ENCODE assay signal across 14 cellular contexts in genomic region chr17:79987890-79988162, GRCh38. TPM values are rescaled to one million over a fixed set of nuclear protein-coding genes. Genes with fewer than 3 reads are reported as not detected.
A peak's percentile ranks its signal among the peaks of the same experiment; 100 is the strongest.
DNase-seq lines count a peak whose midpoint lies in the region; ATAC-seq, FAIRE-seq and TF ChIP-seq lines count a peak whose summit lies in the region.
"Had no signal": no experiment of that assay in that cellular context is flagged by ENCODE, and none has a peak within 500 bp of the region (broad histone marks: within the 10 kb centered on the region; RNA-seq: fewer than 3 reads in every experiment).

No MANE protein-coding gene starts in this region.

- peaks cover 27% of the 10 kb centered on the region for H3K4me1 Mint-ChIP-seq in astrocyte (ENCODE audit: low read depth, unreplicated experiment)
- peaks cover 8% of the 10 kb centered on the region for H3K4me1 Mint-ChIP-seq in activated T-helper 2 cell treated with anti-CD3 and anti-CD28 coated beads, Interferon-gamma antibody, Interleukin-2, Interleukin-4, amounts not matched to agents 10 μg/mL and 5 μg/mL and 100 μg/mL, durations not matched to agents 14 hours and 24 hours and 36 hours (ENCODE audit: low read depth)

- H3K79me1 ChIP-seq in mesendoderm (ENCODE audit: low read length), result peaks cover 14% of the 10 kb centered on the region

- no peak overlapping the region for H3K4ac ChIP-seq in mesendoderm (ENCODE audit: low read depth, low read length)

- DNase-seq in GM23248, result peak; percentile 47
- DNase-seq in astrocyte (ENCODE audit: low read depth), result no peak
- DNase-seq in mesendoderm, result no peak
- DNase-seq in testis, result no peak
- no peak for DNase-seq in activated T-helper 2 cell treated with anti-CD3 and anti-CD28 coated beads, Interferon-gamma antibody, Interleukin-2, Interleukin-4, amounts not matched to agents 10 μg/mL and 5 μg/mL and 100 μg/mL, durations not matched to agents 14 hours and 24 hours and 36 hours (ENCODE audit: low spot score)
- no peak for DNase-seq in NCI-H2227 (lab: John Stamatoyannopoulos, UW; ENCODE audit: unreplicated experiment)
- DNase-seq: MV-4-11; SJCRH30; stimulated activated CD4-positive, alpha-beta T cell treated with anti-CD3 and anti-CD28 coated beads, Interleukin-1b, Interleukin-23, amount 100 ng/mL, for 48 hours had no signal

- no peaks in the 10 kb centered on the region for H3K27me3 ChIP-seq in GM23248 (replicated peaks; ENCODE audit: insufficient read depth)
- no peaks in the 10 kb centered on the region for H3K27me3 ChIP-seq in astrocyte (ENCODE audit: insufficient read depth, low read length)
- H3K27me3 ChIP-seq in mesendoderm (ENCODE audit: insufficient read depth, low read length, poor library complexity), result no peaks in the 10 kb centered on the region
- no peaks in the 10 kb centered on the region for H3K27me3 ChIP-seq in testis
- H3K27me3 ChIP-seq: esophagus muscularis mucosa, SJCRH30 had no signal

- peak overlapping the region; percentile 35 for H3K56ac ChIP-seq in mesendoderm (ENCODE audit: low read length)

- H2AFZ ChIP-seq in GM23248 (peak overlapping the region; percentile 82), astrocyte (ENCODE audit: low read depth, low read length) (no peak overlapping the region)
- H2AFZ ChIP-seq: parathyroid adenoma had no signal

- no peak overlapping the region for H2BK15ac ChIP-seq in mesendoderm (replicated peaks; ENCODE audit: low read depth)

- no peak overlapping the region for H3K18ac ChIP-seq in mesendoderm (ENCODE audit: low read length)

- H3K23ac ChIP-seq in mesendoderm (ENCODE audit: low read length), result no peak overlapping the region

- intact Hi-C loops in testis (cut with DNase I; ENCODE audit: low total_unique reads), result no loop called here
- intact Hi-C loops in activated T-helper 2 cell treated with anti-CD3 and anti-CD28 coated beads, Interferon-gamma antibody, Interleukin-2, Interleukin-4, amounts not matched to agents 10 μg/mL and 5 μg/mL and 100 μg/mL, durations not matched to agents 14 hours and 24 hours and 36 hours (cut with micrococcal nuclease), result no loop called here

- peaks cover 6% of the 10 kb centered on the region for H3K36me3 Mint-ChIP-seq in astrocyte (ENCODE audit: low read depth, unreplicated experiment)
- no peaks in the 10 kb centered on the region for H3K36me3 Mint-ChIP-seq in activated T-helper 2 cell treated with anti-CD3 and anti-CD28 coated beads, Interferon-gamma antibody, Interleukin-2, Interleukin-4, amounts not matched to agents 10 μg/mL and 5 μg/mL and 100 μg/mL, durations not matched to agents 14 hours and 24 hours and 36 hours (ENCODE audit: low read depth)

- no peak overlapping the region for H2BK120ac ChIP-seq in mesendoderm (ENCODE audit: low read depth, low read length)

- H3K4me3 Mint-ChIP-seq in astrocyte (ENCODE audit: unreplicated experiment), result no peak overlapping the region
- H3K4me3 Mint-ChIP-seq in activated T-helper 2 cell treated with anti-CD3 and anti-CD28 coated beads, Interferon-gamma antibody, Interleukin-2, Interleukin-4, amounts not matched to agents 10 μg/mL and 5 μg/mL and 100 μg/mL, durations not matched to agents 14 hours and 24 hours and 36 hours (ENCODE audit: low read depth), result no peak overlapping the region
- H3K4me3 Mint-ChIP-seq: activated naive CD8-positive, alpha-beta T cell treated with anti-CD3 and anti-CD28 coated beads, Interleukin-2, amount 50 U/mL, for 24 hours had no signal

- H4K5ac ChIP-seq in mesendoderm (ENCODE audit: low read length), result no peak overlapping the region

- H4K8ac ChIP-seq in mesendoderm (ENCODE audit: low read depth, low read length), result no peak overlapping the region

- TF ChIP-seq CTCF in astrocyte (IDR thresholded peaks at IDR 0.05; ENCODE audit: insufficient read depth, low read depth, low read length) (no peak), testis (IDR thresholded peaks at IDR 0.05) (no peak)

- H3K36me3 ChIP-seq in GM23248 (ENCODE audit: low read depth) (no peaks in the 10 kb centered on the region), astrocyte (ENCODE audit: insufficient read depth, low read length) (no peaks in the 10 kb centered on the region), mesendoderm (ENCODE audit: control insufficient read depth, insufficient read depth, low read length) (no peaks in the 10 kb centered on the region), testis (ENCODE audit: low read depth, missing control alignments) (no peaks in the 10 kb centered on the region)
- H3K36me3 ChIP-seq: SJCRH30 had no signal

- H3K9ac ChIP-seq in GM23248, result peak overlapping the region; percentile 80
- peak overlapping the region; percentile 32 for H3K9ac ChIP-seq in astrocyte (ENCODE audit: low read length)
- H3K9ac ChIP-seq in mesendoderm (ENCODE audit: low read length), result no peak overlapping the region
- H3K9ac ChIP-seq: parathyroid adenoma had no signal

- peak overlapping the region; percentile 66 for H3K4me3 ChIP-seq in GM23248
- peak overlapping the region; percentile 17 for H3K4me3 ChIP-seq in astrocyte (ENCODE audit: insufficient read depth, low read depth, low read length)
- no peak overlapping the region for H3K4me3 ChIP-seq in mesendoderm (ENCODE audit: low read length)
- H3K4me3 ChIP-seq in testis, result no peak overlapping the region
- H3K4me3 ChIP-seq: esophagus muscularis mucosa, SJCRH30 had no signal

- peaks cover 6% of the 10 kb centered on the region; the same call in 1 of the 2 replicates for H3K79me2 ChIP-seq in GM23248 (ENCODE audit: insufficient read depth)
- H3K79me2 ChIP-seq in astrocyte (ENCODE audit: insufficient read depth, low read length), result peaks cover 10% of the 10 kb centered on the region
- peaks cover 2% of the 10 kb centered on the region for H3K79me2 ChIP-seq in mesendoderm (ENCODE audit: control insufficient read depth, insufficient read depth, low read length)

- H3K4me2 ChIP-seq in GM23248 (ENCODE audit: unreplicated experiment), result peak overlapping the region; percentile 83
- H3K4me2 ChIP-seq in astrocyte (ENCODE audit: low read length), result peak overlapping the region; percentile 76
- no peak overlapping the region for H3K4me2 ChIP-seq in mesendoderm (ENCODE audit: low read length)

- no peak for FAIRE-seq in astrocyte (lab: Jason Lieb, UNC)

- no peak overlapping the region for H2BK5ac ChIP-seq in mesendoderm (ENCODE audit: low read length)

- no peaks in the 10 kb centered on the region for H3K9me2 ChIP-seq in GM23248 (ENCODE audit: insufficient read depth)

- H3K27ac Mint-ChIP-seq in astrocyte (ENCODE audit: unreplicated experiment), result peak overlapping the region; percentile 80
- H3K27ac Mint-ChIP-seq in activated T-helper 2 cell treated with anti-CD3 and anti-CD28 coated beads, Interferon-gamma antibody, Interleukin-2, Interleukin-4, amounts not matched to agents 10 μg/mL and 5 μg/mL and 100 μg/mL, durations not matched to agents 14 hours and 24 hours and 36 hours, result no peak overlapping the region
- H3K27ac Mint-ChIP-seq: activated naive CD8-positive, alpha-beta T cell treated with anti-CD3 and anti-CD28 coated beads, Interleukin-2, amount 50 U/mL, for 24 hours had no signal

- in situ Hi-C loops in GM23248 (cut with MboI), result no loop called here

- no peak overlapping the region for H2AK5ac ChIP-seq in mesendoderm (ENCODE audit: low read length)

- peaks cover 13% of the 10 kb centered on the region; the same call in 1 of the 2 replicates for H3F3A ChIP-seq in GM23248 (ENCODE audit: insufficient read depth)

- WGBS in GM23248 (ENCODE audit: low coverage in 1 of 2, low lambda C conversion rate in 2 of 2, missing lambda C conversion rate in 2 of 2), 2 experiments, result 13 to 16% methylated on average over 9 of the region's 9 CpGs
- no CpG with 5 or more reads among the region's 9 CpGs for WGBS in mesendoderm (ENCODE audit: extremely low coverage, insufficient coverage, low lambda C conversion rate)
- 45 to 56% methylated on average over 9 of the region's 9 CpGs for WGBS in testis, 2 donors

- no peaks in the 10 kb centered on the region for H3K9me3 ChIP-seq in GM23248 (ENCODE audit: low read depth)
- H3K9me3 ChIP-seq in astrocyte (ENCODE audit: insufficient read depth, low read depth, low read length), result no peaks in the 10 kb centered on the region
- no peaks in the 10 kb centered on the region for H3K9me3 ChIP-seq in testis
- H3K9me3 ChIP-seq: esophagus muscularis mucosa, SJCRH30 had no signal

- H3K27me3 Mint-ChIP-seq in astrocyte (ENCODE audit: low read depth, unreplicated experiment), result peaks cover 3% of the 10 kb centered on the region
- H3K27me3 Mint-ChIP-seq in activated T-helper 2 cell treated with anti-CD3 and anti-CD28 coated beads, Interferon-gamma antibody, Interleukin-2, Interleukin-4, amounts not matched to agents 10 μg/mL and 5 μg/mL and 100 μg/mL, durations not matched to agents 14 hours and 24 hours and 36 hours (ENCODE audit: low read depth), result peaks cover 5% of the 10 kb centered on the region
- H3K27me3 Mint-ChIP-seq: activated naive CD8-positive, alpha-beta T cell treated with anti-CD3 and anti-CD28 coated beads, Interleukin-2, amount 50 U/mL, for 24 hours had no signal

- H3K27ac ChIP-seq in GM23248 (peak overlapping the region; percentile 90), astrocyte (ENCODE audit: low read depth, low read length) (peak overlapping the region; percentile 27), mesendoderm (ENCODE audit: low read depth, low read length) (peak overlapping the region; percentile 22), testis (peak overlapping the region; percentile 69 to 84)
- H3K27ac ChIP-seq: esophagus muscularis mucosa, parathyroid adenoma, SJCRH30 had no signal

- no peak for TF ChIP-seq POLR2A in testis (IDR thresholded peaks at IDR 0.05)

- ATAC-seq in GM21515 (IDR thresholded peaks at IDR 0.05; ENCODE audit: unreplicated experiment) (no peak), HG02981 (IDR thresholded peaks at IDR 0.05; ENCODE audit: unreplicated experiment) (no peak)

- peaks cover 25% of the 10 kb centered on the region for H3K4me1 ChIP-seq in GM23248 (ENCODE audit: insufficient read depth)
- peaks cover 44% of the 10 kb centered on the region for H3K4me1 ChIP-seq in astrocyte (ENCODE audit: insufficient read depth, low read length)
- H3K4me1 ChIP-seq in mesendoderm (ENCODE audit: control insufficient read depth, low read depth, low read length), result peaks cover 7% of the 10 kb centered on the region
- H3K4me1 ChIP-seq in testis, result peaks cover 48% of the 10 kb centered on the region

- no peaks in the 10 kb centered on the region for H4K20me1 ChIP-seq in GM23248 (ENCODE audit: insufficient read depth)
- H4K20me1 ChIP-seq in astrocyte (ENCODE audit: insufficient read depth, low read length), result peaks cover 21% of the 10 kb centered on the region

- H3K9me3 Mint-ChIP-seq in astrocyte (ENCODE audit: unreplicated experiment), result no peaks in the 10 kb centered on the region
- H3K9me3 Mint-ChIP-seq in activated T-helper 2 cell treated with anti-CD3 and anti-CD28 coated beads, Interferon-gamma antibody, Interleukin-2, Interleukin-4, amounts not matched to agents 10 μg/mL and 5 μg/mL and 100 μg/mL, durations not matched to agents 14 hours and 24 hours and 36 hours, result no peaks in the 10 kb centered on the region
- H3K9me3 Mint-ChIP-seq: activated naive CD8-positive, alpha-beta T cell treated with anti-CD3 and anti-CD28 coated beads, Interleukin-2, amount 50 U/mL, for 24 hours had no signal

RNA-seq across cellular contexts. Expression of gene TBC1D16, which starts 47.8 kb away (rescaled TPM):
- total RNA-seq in GM23248 (2014; rRNA removed; shearing (Covaris generic)), result 22.4 and 26.9 TPM in 2 replicates
- 8.1 and 9.2 TPM in 2 replicates for polyA plus RNA-seq in GM23248 (2016; fragmentation: Nextera tagmentation; extraction: Ambion mirVana)
- total RNA-seq in astrocyte, result 37.6 and 45.1 TPM in 2 replicates
- 29.6 TPM for polyA plus RNA-seq in mesendoderm (2013, experiment 1 of 2)
- 29.8 TPM for polyA plus RNA-seq in mesendoderm (2013, experiment 2 of 2)
- 10 to 100 TPM; 11.0 to 16.0 TPM for total RNA-seq in testis
- polyA plus RNA-seq in testis (ENCODE audit: insufficient read depth, low read depth, low replicate concordance), result 11.7 TPM
- 1.4 and 2.0 TPM in 2 replicates for total RNA-seq in activated T-helper 2 cell treated with anti-CD3 and anti-CD28 coated beads, Interferon-gamma antibody, Interleukin-2, Interleukin-4, amounts not matched to agents 10 μg/mL and 5 μg/mL and 100 μg/mL, durations not matched to agents 14 hours and 24 hours and 36 hours

RNA-seq across cellular contexts. Expression of gene CCDC40, which starts 48.6 kb away (rescaled TPM):
- total RNA-seq in GM23248 (2014; rRNA removed; shearing (Covaris generic)), result 2.9 and 3.0 TPM in 2 replicates
- polyA plus RNA-seq in GM23248 (2016; fragmentation: Nextera tagmentation; extraction: Ambion mirVana) (2.3 and 2.4 TPM in 2 replicates), testis (ENCODE audit: insufficient read depth, low read depth, low replicate concordance) (38.6 TPM)
- total RNA-seq in astrocyte (5.0 and 7.0 TPM in 2 replicates), testis (10 to 100 TPM; 26.7 to 43.6 TPM)
- polyA plus RNA-seq in mesendoderm (2013, experiment 1 of 2), result 1.8 TPM
- polyA plus RNA-seq in mesendoderm (2013, experiment 2 of 2), result 1.7 TPM
- total RNA-seq in activated T-helper 2 cell treated with anti-CD3 and anti-CD28 coated beads, Interferon-gamma antibody, Interleukin-2, Interleukin-4, amounts not matched to agents 10 μg/mL and 5 μg/mL and 100 μg/mL, durations not matched to agents 14 hours and 24 hours and 36 hours, result 0.18 TPM in 1 of 2 replicates, not detected in the other

Comparison
In these comparisons a context has a peak if more than half of its experiments do, and no peak if none do; other contexts are left out.
1. H3K27ac ChIP-seq: peak in every context shown above with its lines; median percentile 90 in GM23248; 76 in testis; 27 in astrocyte; 22 in mesendoderm.
2. H3K4me3 ChIP-seq: peak in GM23248 (single experiment) and astrocyte (single experiment); none in mesendoderm (single experiment) and testis (0 of 2).